ENCODE assay signal across 24 cellular contexts in the genomic region with DNA sequence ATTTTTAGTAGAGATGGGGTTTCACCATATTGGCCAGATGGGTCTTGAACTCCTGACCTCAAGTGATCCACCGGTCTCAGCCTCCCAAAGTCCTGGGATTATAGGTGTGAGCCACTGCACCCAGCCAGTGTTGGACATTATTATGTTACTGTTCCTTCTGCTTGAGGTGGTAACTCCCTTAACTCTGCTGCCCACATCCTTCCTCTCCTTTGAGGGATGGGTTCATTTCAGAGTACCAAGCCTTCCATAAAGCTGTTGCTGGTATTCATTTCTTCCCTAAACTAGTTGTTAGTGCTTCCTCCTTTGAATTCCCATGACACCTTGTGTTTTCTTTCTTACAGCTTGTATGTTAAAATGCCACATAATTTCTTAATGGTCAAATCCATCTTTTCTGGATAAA.
"Had no signal": no experiment of that assay in that cellular context is flagged by ENCODE, and none has a peak within 500 bp of the region (broad histone marks: within the 10 kb centered on the region; RNA-seq: fewer than 3 reads in every experiment).

No MANE protein-coding gene starts in this region.

- H3K4me3 Mint-ChIP-seq: activated CD4-positive, alpha-beta memory T cell treated with anti-CD3 and anti-CD28 coated beads, Interleukin-2, amount 10 ng/mL, durations not matched to agents 7 days and 5 days; activated naive CD4-positive, alpha-beta T cell treated with anti-CD3 and anti-CD28 coated beads for 36 hours; activated naive CD8-positive, alpha-beta T cell treated with anti-CD3 and anti-CD28 coated beads, Interleukin-2, amount 10 ng/mL, durations not matched to agents 7 days and 5 days; activated T-cell treated with anti-CD3 and anti-CD28 coated beads, Interleukin-2, amount 50 U/mL, for 72 hours; central memory CD8-positive, alpha-beta T cell; effector memory CD8-positive, alpha-beta T cell; nephron; stimulated activated naive CD8-positive, alpha-beta T cell treated with anti-CD3 and anti-CD28 coated beads, Interleukin-15, Interleukin-2, amounts not matched to agents 100 ng/mL and 50 ng/mL, for 24 hours had no signal

- H3K27ac Mint-ChIP-seq: activated CD4-positive, alpha-beta memory T cell treated with anti-CD3 and anti-CD28 coated beads, Interleukin-2, amount 10 ng/mL, durations not matched to agents 7 days and 5 days; activated naive CD4-positive, alpha-beta T cell treated with anti-CD3 and anti-CD28 coated beads for 36 hours; activated naive CD8-positive, alpha-beta T cell treated with anti-CD3 and anti-CD28 coated beads, Interleukin-2, amount 10 ng/mL, durations not matched to agents 7 days and 5 days; activated T-cell treated with anti-CD3 and anti-CD28 coated beads, Interleukin-2, amount 50 U/mL, for 72 hours; effector memory CD8-positive, alpha-beta T cell; nephron; stimulated activated naive CD8-positive, alpha-beta T cell treated with anti-CD3 and anti-CD28 coated beads, Interleukin-15, Interleukin-2, amounts not matched to agents 100 ng/mL and 50 ng/mL, for 24 hours had no signal

- DNase-seq: activated CD4-positive, alpha-beta memory T cell treated with anti-CD3 and anti-CD28 coated beads, Interleukin-2, amount 10 ng/mL, durations not matched to agents 7 days and 5 days; activated CD4-positive, alpha-beta T cell treated with anti-CD3 and anti-CD28 coated beads for 48 hours; activated CD4-positive, CD25-positive, alpha-beta regulatory T cell; activated effector memory CD4-positive, alpha-beta T cell treated with Interleukin-2 at 50 U/mL for 16 hours; activated naive CD4-positive, alpha-beta T cell treated with anti-CD3 and anti-CD28 coated beads for 36 hours; activated naive CD8-positive, alpha-beta T cell treated with anti-CD3 and anti-CD28 coated beads, Interleukin-2, amount 10 ng/mL, durations not matched to agents 7 days and 5 days; activated T-cell treated with anti-CD3 and anti-CD28 coated beads, Interleukin-2, amount 50 U/mL, for 72 hours; amniotic stem cell; effector memory CD8-positive, alpha-beta T cell; esophagus squamous epithelium; left colon; mesenchymal stem cell; ovary; right cardiac atrium; stimulated activated CD4-positive, alpha-beta T cell treated with anti-CD3 and anti-CD28 coated beads, Interleukin-4, amount 100 ng/mL, for 24 hours; substantia nigra; T-helper 2 cell; thyroid gland; upper lobe of right lung had no signal

- H3K9me3 Mint-ChIP-seq: activated CD4-positive, alpha-beta memory T cell treated with anti-CD3 and anti-CD28 coated beads, Interleukin-2, amount 10 ng/mL, durations not matched to agents 7 days and 5 days; activated T-cell treated with anti-CD3 and anti-CD28 coated beads, Interleukin-2, amount 50 U/mL, for 72 hours; central memory CD8-positive, alpha-beta T cell; effector memory CD8-positive, alpha-beta T cell; stimulated activated naive CD8-positive, alpha-beta T cell treated with anti-CD3 and anti-CD28 coated beads, Interleukin-15, Interleukin-2, amounts not matched to agents 100 ng/mL and 50 ng/mL, for 24 hours had no signal

- H3K36me3 Mint-ChIP-seq: activated naive CD8-positive, alpha-beta T cell treated with anti-CD3 and anti-CD28 coated beads, Interleukin-2, amount 10 ng/mL, durations not matched to agents 7 days and 5 days had no signal

- H3K27me3 Mint-ChIP-seq: activated CD4-positive, alpha-beta memory T cell treated with anti-CD3 and anti-CD28 coated beads, Interleukin-2, amount 10 ng/mL, durations not matched to agents 7 days and 5 days; central memory CD8-positive, alpha-beta T cell; effector memory CD8-positive, alpha-beta T cell had no signal

- ATAC-seq: activated T-cell treated with anti-CD3 and anti-CD28 coated beads, Interleukin-2, amount 50 U/mL, for 72 hours; effector memory CD8-positive, alpha-beta T cell; left colon; right cardiac atrium had no signal

- FAIRE-seq: colon, keratinocyte had no signal
